In the genomic region with DNA sequence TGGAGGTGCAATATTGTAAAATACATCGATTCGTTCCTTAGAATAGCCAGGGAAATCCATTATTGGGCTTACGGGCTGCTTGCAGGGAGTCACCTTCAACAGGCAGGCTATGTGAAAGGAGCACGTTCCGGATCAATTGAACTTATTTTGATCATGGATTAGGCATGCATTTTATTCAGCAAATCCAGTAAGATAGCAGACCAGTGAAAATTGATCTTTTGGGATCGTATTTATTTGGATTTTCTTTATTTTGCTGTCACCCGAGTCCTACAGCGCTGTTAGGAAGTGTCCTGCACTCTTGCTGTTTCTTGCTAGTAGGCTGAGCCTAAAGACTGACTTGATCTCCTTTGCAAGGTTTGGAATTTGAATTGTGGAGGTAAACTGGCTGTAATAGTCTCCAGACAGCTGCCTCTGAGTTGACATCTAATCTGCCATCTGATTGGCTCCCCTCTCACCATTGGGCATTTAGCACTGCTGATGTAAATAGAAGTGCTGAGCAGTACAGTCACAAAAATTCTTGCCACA, we compare ENCODE assay signal across 8 cellular contexts. TPM values are rescaled to one million over a fixed set of nuclear protein-coding genes. Genes with fewer than 3 reads are reported as not detected.
DNase-seq lines count a peak whose midpoint lies in the region; ATAC-seq, FAIRE-seq and TF ChIP-seq lines count a peak whose summit lies in the region.

No MANE protein-coding gene starts in this region.

- peak; percentile 93 for FAIRE-seq in D721Med (lab: Jason Lieb, UNC)

- no peaks in the 10 kb centered on the region for H3K9me3 Mint-ChIP-seq in stimulated activated naive CD8-positive, alpha-beta T cell treated with anti-CD3 and anti-CD28 coated beads, Interleukin-15, amount 100 ng/mL, for 72 hours

- peaks cover 35% of the 10 kb centered on the region for H3K4me1 Mint-ChIP-seq in stimulated activated naive CD8-positive, alpha-beta T cell treated with anti-CD3 and anti-CD28 coated beads, Interleukin-15, amount 100 ng/mL, for 72 hours

- H3K9ac ChIP-seq in endocrine pancreas (ENCODE audit: control insufficient read depth, insufficient read depth, low read length): peak overlapping the region; percentile 95

- H3K27me3 ChIP-seq in endocrine pancreas (ENCODE audit: control insufficient read depth, insufficient read depth, low read length): no peaks in the 10 kb centered on the region

- no peaks in the 10 kb centered on the region for H3K9me3 ChIP-seq in endocrine pancreas (ENCODE audit: control insufficient read depth, low read length)

- DNase-seq in D721Med (ENCODE audit: insufficient read length, low spot score) (no peak), NCI-H526 treated with DMSO at 0.1 percent for 48 hours (lab: John Stamatoyannopoulos, UW) (peak; percentile 95), lung microvascular endothelial cell (ENCODE audit: low read depth in 2 of 2) (peak; percentile 86 to 91)
- peak; percentile 42 for DNase-seq in activated CD4-positive, alpha-beta T cell treated with anti-CD3 and anti-CD28 coated beads, Interleukin-2, amount 50 U/mL, for 1 hour
- peak; percentile 59 to 76 for DNase-seq in stimulated activated naive CD8-positive, alpha-beta T cell treated with anti-CD3 and anti-CD28 coated beads, Interleukin-15, amount 100 ng/mL, for 72 hours

- H3K4me3 Mint-ChIP-seq in stimulated activated naive CD8-positive, alpha-beta T cell treated with anti-CD3 and anti-CD28 coated beads, Interleukin-15, amount 100 ng/mL, for 72 hours: peak overlapping the region; percentile 78 to 92

- peaks cover 25% of the 10 kb centered on the region for H3K4me1 ChIP-seq in endocrine pancreas (ENCODE audit: control insufficient read depth, insufficient read depth, low read length)

- no peaks in the 10 kb centered on the region for H3K27me3 Mint-ChIP-seq in stimulated activated naive CD8-positive, alpha-beta T cell treated with anti-CD3 and anti-CD28 coated beads, Interleukin-15, amount 100 ng/mL, for 72 hours

- no peak for TF ChIP-seq CTCF in D721Med (IDR thresholded peaks at IDR 0.05; ENCODE audit: insufficient read depth, missing control alignments)

- peak overlapping the region; percentile 94 for H3K4me3 ChIP-seq in endocrine pancreas (ENCODE audit: control insufficient read depth, insufficient read depth, low read length)

- ATAC-seq in GM19463 (IDR thresholded peaks at IDR 0.05; ENCODE audit: unreplicated experiment) (peak; percentile 43), HG03571 (IDR thresholded peaks at IDR 0.05; ENCODE audit: unreplicated experiment) (peak; percentile 42)
- ATAC-seq in stimulated activated naive CD8-positive, alpha-beta T cell treated with anti-CD3 and anti-CD28 coated beads, Interleukin-15, amount 100 ng/mL, for 72 hours: peak; percentile 74

- H3K27ac Mint-ChIP-seq in stimulated activated naive CD8-positive, alpha-beta T cell treated with anti-CD3 and anti-CD28 coated beads, Interleukin-15, amount 100 ng/mL, for 72 hours: peak overlapping the region; percentile 94 to 97

- no peaks in the 10 kb centered on the region for H3K36me3 ChIP-seq in endocrine pancreas (ENCODE audit: control insufficient read depth, insufficient read depth, low read length)

RNA-seq across cellular contexts. Expression of a gene that starts 3.0 kb away (rescaled TPM):
- 22.7 and 33.1 TPM in 2 replicates for total RNA-seq in lung microvascular endothelial cell
